ENCODE assay signal across 8 cellular contexts in genomic region chr15:90957105-90957790, GRCh38. TPM values are rescaled to one million over a fixed set of nuclear protein-coding genes. Genes with fewer than 3 reads are reported as not detected.
DNase-seq lines count a peak whose midpoint lies in the region; ATAC-seq and TF ChIP-seq lines count a peak whose summit lies in the region.

No MANE protein-coding gene starts in this region.

- H3K9me3 Mint-ChIP-seq in CD4-positive, alpha-beta T cell = no peaks in the 10 kb centered on the region
- H3K9me3 Mint-ChIP-seq in natural killer cell = no peaks in the 10 kb centered on the region

- CTCF ChIA-PET in CD4-positive, alpha-beta T cell (lab: Charles Lee) = interaction anchor here (0.5 to 5.5 kb wide), 14 partner anchors 11 to 1017 kb away, joined by 3 to 41 read pairs (median 4); partner anchors contain the start of genes HDDC3, UNC45A and VPS33B

- H3K4me3 Mint-ChIP-seq in CD4-positive, alpha-beta T cell = peak overlapping the region; percentile 75
- peak overlapping the region; percentile 47 for H3K4me3 Mint-ChIP-seq in natural killer cell

- intact Hi-C loops in CD4-positive, alpha-beta T cell (cut with DNase I, micrococcal nuclease) = loop anchor here (2.0 to 5.0 kb wide), 3 partner anchors 35 to 76 kb away; partner anchors contain the start of genes PRC1 (in 1 of the 2) and VPS33B (in 1 of the 2)
- intact Hi-C loops in natural killer cell (cut with micrococcal nuclease) = loop anchor here (2.0 kb wide), 1 partner anchor 92 kb away; no protein-coding TSS in a partner anchor

- H3K4me1 Mint-ChIP-seq in CD4-positive, alpha-beta T cell (ENCODE audit: low read depth) = peaks cover 9% of the 10 kb centered on the region
- peaks cover 0 to 10% of the 10 kb centered on the region in 2 donors for H3K4me1 Mint-ChIP-seq in natural killer cell

- no peak for ATAC-seq in CD4-positive, alpha-beta T cell (ENCODE audit: poor library complexity)
- ATAC-seq in esophagus mucosa = peak; percentile 3
- ATAC-seq in natural killer cell = no peak
- no peak for ATAC-seq in GM18520 (IDR thresholded peaks at IDR 0.05; ENCODE audit: unreplicated experiment)
- no peak for ATAC-seq in HG02970 (IDR thresholded peaks at IDR 0.05; ENCODE audit: low FRiP score, unreplicated experiment)

- no peak for DNase-seq in CD4-positive, alpha-beta T cell
- DNase-seq in RKO (ENCODE audit: low spot score) (peak; percentile 80), natural killer cell (no peak), NCI-H345 (lab: John Stamatoyannopoulos, UW) (no peak), activated gamma-delta T cell treated with Interleukin-2 at 50 U/mL for 16 hours (no peak)

- H3K27me3 ChIP-seq in CD4-positive, alpha-beta T cell (ENCODE audit: control insufficient read depth, insufficient read depth, low read length) = no peaks in the 10 kb centered on the region

- H3K27ac Mint-ChIP-seq in CD4-positive, alpha-beta T cell = no peak overlapping the region
- no peak overlapping the region for H3K27ac Mint-ChIP-seq in natural killer cell

- POLR2A ChIA-PET in CD4-positive, alpha-beta T cell (lab: Charles Lee) = interaction anchor here (7.7 kb wide), 1 partner anchor 24 kb away, joined by 126 read pairs; the partner anchor contains the start of genes HDDC3 and UNC45A

- TF ChIP-seq CTCF in CD4-positive, alpha-beta T cell (IDR thresholded peaks at IDR 0.05) = no peak
- no peak for TF ChIP-seq CTCF in natural killer cell (IDR thresholded peaks at IDR 0.05)

- H3K9me3 ChIP-seq in CD4-positive, alpha-beta T cell (ENCODE audit: control insufficient read depth, low read length) = no peaks in the 10 kb centered on the region

- no peak overlapping the region for H3K27ac ChIP-seq in CD4-positive, alpha-beta T cell (ENCODE audit: low read depth, low read length)

- H3K36me3 Mint-ChIP-seq in CD4-positive, alpha-beta T cell (ENCODE audit: low read depth) = peaks cover 46% of the 10 kb centered on the region
- H3K36me3 Mint-ChIP-seq in natural killer cell = no peaks in the 10 kb centered on the region

- H3K27me3 Mint-ChIP-seq in CD4-positive, alpha-beta T cell = no peaks in the 10 kb centered on the region
- no peaks in the 10 kb centered on the region for H3K27me3 Mint-ChIP-seq in natural killer cell (ENCODE audit: low read depth in 2 of 2)

RNA-seq across cellular contexts. Expression of gene RCCD1, which starts 2.6 kb away (rescaled TPM):
- 1 to 10 TPM; 4.5 to 4.8 TPM for total RNA-seq in CD4-positive, alpha-beta T cell
- total RNA-seq in esophagus mucosa = 8.8 TPM
- 1 to 10 TPM; 4.2 to 5.4 (median 5.1) TPM for total RNA-seq in natural killer cell

RNA-seq across cellular contexts. Expression of gene UNC45A, which starts 22.2 kb away (rescaled TPM):
- 10 to 100 TPM; 17.6 to 18.9 TPM for total RNA-seq in CD4-positive, alpha-beta T cell
- 48.9 TPM for total RNA-seq in esophagus mucosa
- 10 to 100 TPM; 39.0 to 58.1 (median 51.5) TPM for total RNA-seq in natural killer cell

RNA-seq across cellular contexts. Expression of gene HDDC3, which starts 24.9 kb away (rescaled TPM):
- total RNA-seq in CD4-positive, alpha-beta T cell = 10 to 100 TPM in 1 of 2 experiments, 1 to 10 TPM in 1; 9.9 to 10.8 TPM
- total RNA-seq in esophagus mucosa (10.6 TPM), natural killer cell (10 to 100 TPM; 11.2 to 14.5 (median 12.1) TPM)

RNA-seq across cellular contexts. Expression of gene PRC1, which starts 37.1 kb away (rescaled TPM):
- 10 to 100 TPM; 24.4 to 26.7 TPM for total RNA-seq in CD4-positive, alpha-beta T cell
- 49.4 TPM for total RNA-seq in esophagus mucosa
- total RNA-seq in natural killer cell = 10 to 100 TPM; 18.9 to 25.1 (median 23.3) TPM

RNA-seq across cellular contexts. Expression of gene MAN2A2, which starts 54.1 kb away (rescaled TPM):
- 100 to 1,000 TPM; 125 to 128 TPM for total RNA-seq in CD4-positive, alpha-beta T cell
- total RNA-seq in esophagus mucosa (15.3 TPM), natural killer cell (100 to 1,000 TPM; 158 to 200 (median 177) TPM)
